Comparison of ENCODE assay signal across 1 cellular context in the genomic region with DNA sequence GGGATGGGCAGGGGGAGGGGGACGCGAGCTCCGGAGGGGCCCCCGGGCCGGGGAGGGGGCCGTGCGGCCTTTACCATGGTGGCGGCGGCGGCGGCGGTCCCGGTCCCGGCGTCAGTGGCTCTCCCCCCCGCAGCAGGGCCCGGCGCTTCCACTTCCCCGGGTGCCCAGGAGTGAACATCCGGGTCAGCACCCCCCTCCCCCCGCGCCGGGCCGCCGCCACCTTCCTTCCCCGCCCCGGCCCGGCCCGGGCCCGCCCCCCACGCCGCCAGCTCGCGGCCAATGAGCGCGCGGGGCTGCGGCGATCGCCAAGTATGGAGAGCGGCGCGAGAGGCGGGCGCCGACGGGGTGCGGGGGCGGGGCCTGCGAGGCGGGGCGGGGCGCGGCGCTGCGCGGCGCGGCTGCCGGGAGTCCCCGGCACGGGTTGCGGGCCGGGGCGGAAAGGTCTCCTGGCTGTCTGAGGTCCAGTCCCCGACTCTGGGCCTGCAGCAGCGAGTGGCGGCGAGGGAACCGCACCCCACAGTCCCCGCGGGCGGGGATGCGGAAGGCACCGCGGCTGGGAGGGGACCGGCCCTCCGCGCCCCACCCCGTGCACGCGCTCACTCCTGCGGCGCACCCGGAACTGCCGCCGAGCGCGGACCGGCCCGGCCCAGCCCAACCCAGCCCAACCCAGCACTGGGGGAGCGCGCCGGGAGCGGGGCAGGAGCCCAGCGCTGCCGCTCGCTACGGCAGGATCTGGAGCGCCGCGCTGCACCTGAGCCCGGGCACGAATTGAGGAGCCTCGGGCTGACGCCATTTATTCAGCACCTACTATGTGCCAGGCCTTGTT.
A peak's percentile ranks its signal among the peaks of the same experiment; 100 is the strongest.
TF ChIP-seq lines count a peak whose summit lies in the region.

A gene (minus strand): TSS at position 178 of the 826 bp plus-strand sequence. CDS start 101 bp downstream, at position 77.

TF ChIP-seq in HepG2, 621 proteins besides CTCF, POLR2A, EP300 and RAD21 (continued from another document and continues in another):
- TF ChIP-seq, protein P1, sequence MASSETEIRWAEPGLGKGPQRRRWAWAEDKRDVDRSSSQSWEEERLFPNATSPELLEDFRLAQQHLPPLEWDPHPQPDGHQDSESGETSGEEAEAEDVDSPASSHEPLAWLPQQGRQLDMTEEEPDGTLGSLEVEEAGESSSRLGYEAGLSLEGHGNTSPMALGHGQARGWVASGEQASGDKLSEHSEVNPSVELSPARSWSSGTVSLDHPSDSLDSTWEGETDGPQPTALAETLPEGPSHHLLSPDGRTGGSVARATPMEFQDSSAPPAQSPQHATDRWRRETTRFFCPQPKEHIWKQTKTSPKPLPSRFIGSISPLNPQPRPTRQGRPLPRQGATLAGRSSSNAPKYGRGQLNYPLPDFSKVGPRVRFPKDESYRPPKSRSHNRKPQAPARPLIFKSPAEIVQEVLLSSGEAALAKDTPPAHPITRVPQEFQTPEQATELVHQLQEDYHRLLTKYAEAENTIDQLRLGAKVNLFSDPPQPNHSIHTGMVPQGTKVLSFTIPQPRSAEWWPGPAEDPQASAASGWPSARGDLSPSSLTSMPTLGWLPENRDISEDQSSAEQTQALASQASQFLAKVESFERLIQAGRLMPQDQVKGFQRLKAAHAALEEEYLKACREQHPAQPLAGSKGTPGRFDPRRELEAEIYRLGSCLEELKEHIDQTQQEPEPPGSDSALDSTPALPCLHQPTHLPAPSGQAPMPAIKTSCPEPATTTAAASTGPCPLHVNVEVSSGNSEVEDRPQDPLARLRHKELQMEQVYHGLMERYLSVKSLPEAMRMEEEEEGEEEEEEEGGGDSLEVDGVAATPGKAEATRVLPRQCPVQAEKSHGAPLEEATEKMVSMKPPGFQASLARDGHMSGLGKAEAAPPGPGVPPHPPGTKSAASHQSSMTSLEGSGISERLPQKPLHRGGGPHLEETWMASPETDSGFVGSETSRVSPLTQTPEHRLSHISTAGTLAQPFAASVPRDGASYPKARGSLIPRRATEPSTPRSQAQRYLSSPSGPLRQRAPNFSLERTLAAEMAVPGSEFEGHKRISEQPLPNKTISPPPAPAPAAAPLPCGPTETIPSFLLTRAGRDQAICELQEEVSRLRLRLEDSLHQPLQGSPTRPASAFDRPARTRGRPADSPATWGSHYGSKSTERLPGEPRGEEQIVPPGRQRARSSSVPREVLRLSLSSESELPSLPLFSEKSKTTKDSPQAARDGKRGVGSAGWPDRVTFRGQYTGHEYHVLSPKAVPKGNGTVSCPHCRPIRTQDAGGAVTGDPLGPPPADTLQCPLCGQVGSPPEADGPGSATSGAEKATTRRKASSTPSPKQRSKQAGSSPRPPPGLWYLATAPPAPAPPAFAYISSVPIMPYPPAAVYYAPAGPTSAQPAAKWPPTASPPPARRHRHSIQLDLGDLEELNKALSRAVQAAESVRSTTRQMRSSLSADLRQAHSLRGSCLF (CRISPR knock-in tag; IDR thresholded peaks at IDR 0.05; ENCODE audit: borderline replicate concordance): no peak
- TF ChIP-seq MAF1 (CRISPR knock-in tag; IDR thresholded peaks at IDR 0.05; ENCODE audit: borderline replicate concordance): no peak
- no peak for TF ChIP-seq U2AF2 (IDR thresholded peaks at IDR 0.05; ENCODE audit: low read depth, low read length)
- TF ChIP-seq NRL (CRISPR knock-in tag; IDR thresholded peaks at IDR 0.05; ENCODE audit: borderline replicate concordance): no peak; the same call in 1 of the 2 replicates
- TF ChIP-seq MATR3 (CRISPR knock-in tag; IDR thresholded peaks at IDR 0.05): no peak
- TF ChIP-seq, protein P2, sequence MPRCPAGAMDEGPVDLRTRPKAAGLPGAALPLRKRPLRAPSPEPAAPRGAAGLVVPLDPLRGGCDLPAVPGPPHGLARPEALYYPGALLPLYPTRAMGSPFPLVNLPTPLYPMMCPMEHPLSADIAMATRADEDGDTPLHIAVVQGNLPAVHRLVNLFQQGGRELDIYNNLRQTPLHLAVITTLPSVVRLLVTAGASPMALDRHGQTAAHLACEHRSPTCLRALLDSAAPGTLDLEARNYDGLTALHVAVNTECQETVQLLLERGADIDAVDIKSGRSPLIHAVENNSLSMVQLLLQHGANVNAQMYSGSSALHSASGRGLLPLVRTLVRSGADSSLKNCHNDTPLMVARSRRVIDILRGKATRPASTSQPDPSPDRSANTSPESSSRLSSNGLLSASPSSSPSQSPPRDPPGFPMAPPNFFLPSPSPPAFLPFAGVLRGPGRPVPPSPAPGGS (CRISPR knock-in tag; IDR thresholded peaks at IDR 0.05): no peak
- no peak for TF ChIP-seq ZNF775 (CRISPR knock-in tag; IDR thresholded peaks at IDR 0.05; ENCODE audit: borderline replicate concordance)
- TF ChIP-seq, protein P3, sequence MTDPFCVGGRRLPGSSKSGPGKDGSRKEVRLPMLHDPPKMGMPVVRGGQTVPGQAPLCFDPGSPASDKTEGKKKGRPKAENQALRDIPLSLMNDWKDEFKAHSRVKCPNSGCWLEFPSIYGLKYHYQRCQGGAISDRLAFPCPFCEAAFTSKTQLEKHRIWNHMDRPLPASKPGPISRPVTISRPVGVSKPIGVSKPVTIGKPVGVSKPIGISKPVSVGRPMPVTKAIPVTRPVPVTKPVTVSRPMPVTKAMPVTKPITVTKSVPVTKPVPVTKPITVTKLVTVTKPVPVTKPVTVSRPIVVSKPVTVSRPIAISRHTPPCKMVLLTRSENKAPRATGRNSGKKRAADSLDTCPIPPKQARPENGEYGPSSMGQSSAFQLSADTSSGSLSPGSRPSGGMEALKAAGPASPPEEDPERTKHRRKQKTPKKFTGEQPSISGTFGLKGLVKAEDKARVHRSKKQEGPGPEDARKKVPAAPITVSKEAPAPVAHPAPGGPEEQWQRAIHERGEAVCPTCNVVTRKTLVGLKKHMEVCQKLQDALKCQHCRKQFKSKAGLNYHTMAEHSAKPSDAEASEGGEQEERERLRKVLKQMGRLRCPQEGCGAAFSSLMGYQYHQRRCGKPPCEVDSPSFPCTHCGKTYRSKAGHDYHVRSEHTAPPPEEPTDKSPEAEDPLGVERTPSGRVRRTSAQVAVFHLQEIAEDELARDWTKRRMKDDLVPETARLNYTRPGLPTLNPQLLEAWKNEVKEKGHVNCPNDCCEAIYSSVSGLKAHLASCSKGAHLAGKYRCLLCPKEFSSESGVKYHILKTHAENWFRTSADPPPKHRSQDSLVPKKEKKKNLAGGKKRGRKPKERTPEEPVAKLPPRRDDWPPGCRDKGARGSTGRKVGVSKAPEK (CRISPR knock-in tag; IDR thresholded peaks at IDR 0.05; ENCODE audit: borderline replicate concordance): no peak
- TF ChIP-seq, protein P4, sequence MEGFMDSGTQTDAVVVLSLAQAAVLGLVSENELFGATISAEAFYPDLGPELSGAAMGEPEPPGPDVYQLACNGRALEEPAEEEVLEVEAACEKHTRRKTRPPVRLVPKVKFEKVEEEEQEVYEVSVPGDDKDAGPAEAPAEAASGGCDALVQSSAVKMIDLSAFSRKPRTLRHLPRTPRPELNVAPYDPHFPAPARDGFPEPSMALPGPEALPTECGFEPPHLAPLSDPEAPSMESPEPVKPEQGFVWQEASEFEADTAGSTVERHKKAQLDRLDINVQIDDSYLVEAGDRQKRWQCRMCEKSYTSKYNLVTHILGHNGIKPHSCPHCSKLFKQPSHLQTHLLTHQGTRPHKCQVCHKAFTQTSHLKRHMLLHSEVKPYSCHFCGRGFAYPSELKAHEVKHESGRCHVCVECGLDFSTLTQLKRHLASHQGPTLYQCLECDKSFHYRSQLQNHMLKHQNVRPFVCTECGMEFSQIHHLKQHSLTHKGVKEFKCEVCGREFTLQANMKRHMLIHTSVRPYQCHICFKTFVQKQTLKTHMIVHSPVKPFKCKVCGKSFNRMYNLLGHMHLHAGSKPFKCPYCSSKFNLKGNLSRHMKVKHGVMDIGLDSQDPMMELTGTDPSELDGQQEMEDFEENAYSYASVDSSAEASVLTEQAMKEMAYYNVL (CRISPR knock-in tag; IDR thresholded peaks at IDR 0.05; ENCODE audit: borderline replicate concordance): no peak
- TF ChIP-seq, protein P5, sequence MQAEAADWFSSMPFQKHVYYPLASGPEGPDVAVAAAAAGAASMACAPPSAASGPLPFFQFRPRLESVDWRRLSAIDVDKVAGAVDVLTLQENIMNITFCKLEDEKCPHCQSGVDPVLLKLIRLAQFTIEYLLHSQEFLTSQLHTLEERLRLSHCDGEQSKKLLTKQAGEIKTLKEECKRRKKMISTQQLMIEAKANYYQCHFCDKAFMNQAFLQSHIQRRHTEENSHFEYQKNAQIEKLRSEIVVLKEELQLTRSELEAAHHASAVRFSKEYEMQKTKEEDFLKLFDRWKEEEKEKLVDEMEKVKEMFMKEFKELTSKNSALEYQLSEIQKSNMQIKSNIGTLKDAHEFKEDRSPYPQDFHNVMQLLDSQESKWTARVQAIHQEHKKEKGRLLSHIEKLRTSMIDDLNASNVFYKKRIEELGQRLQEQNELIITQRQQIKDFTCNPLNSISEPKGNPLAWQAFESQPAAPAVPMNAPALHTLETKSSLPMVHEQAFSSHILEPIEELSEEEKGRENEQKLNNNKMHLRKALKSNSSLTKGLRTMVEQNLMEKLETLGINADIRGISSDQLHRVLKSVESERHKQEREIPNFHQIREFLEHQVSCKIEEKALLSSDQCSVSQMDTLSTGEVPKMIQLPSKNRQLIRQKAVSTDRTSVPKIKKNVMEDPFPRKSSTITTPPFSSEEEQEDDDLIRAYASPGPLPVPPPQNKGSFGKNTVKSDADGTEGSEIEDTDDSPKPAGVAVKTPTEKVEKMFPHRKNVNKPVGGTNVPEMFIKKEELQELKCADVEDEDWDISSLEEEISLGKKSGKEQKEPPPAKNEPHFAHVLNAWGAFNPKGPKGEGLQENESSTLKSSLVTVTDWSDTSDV (CRISPR knock-in tag; IDR thresholded peaks at IDR 0.05): 0 out of 2 replicates have a peak, but pooled peaks have one; percentile 34
- peak; percentile 65; the same call in 1 of the 2 replicates for TF ChIP-seq ZNF564 (CRISPR knock-in tag; IDR thresholded peaks at IDR 0.05)
- no peak for TF ChIP-seq ZNF567 (CRISPR knock-in tag; IDR thresholded peaks at IDR 0.05; ENCODE audit: borderline replicate concordance)
- TF ChIP-seq ZNF431 (CRISPR knock-in tag; IDR thresholded peaks at IDR 0.05; ENCODE audit: borderline replicate concordance, low read depth): no peak
- TF ChIP-seq ZFP36L1 (CRISPR knock-in tag; IDR thresholded peaks at IDR 0.05): no peak
- TF ChIP-seq ZBTB3 (CRISPR knock-in tag; IDR thresholded peaks at IDR 0.05; ENCODE audit: borderline replicate concordance, low read depth): no peak
- TF ChIP-seq, protein P6, sequence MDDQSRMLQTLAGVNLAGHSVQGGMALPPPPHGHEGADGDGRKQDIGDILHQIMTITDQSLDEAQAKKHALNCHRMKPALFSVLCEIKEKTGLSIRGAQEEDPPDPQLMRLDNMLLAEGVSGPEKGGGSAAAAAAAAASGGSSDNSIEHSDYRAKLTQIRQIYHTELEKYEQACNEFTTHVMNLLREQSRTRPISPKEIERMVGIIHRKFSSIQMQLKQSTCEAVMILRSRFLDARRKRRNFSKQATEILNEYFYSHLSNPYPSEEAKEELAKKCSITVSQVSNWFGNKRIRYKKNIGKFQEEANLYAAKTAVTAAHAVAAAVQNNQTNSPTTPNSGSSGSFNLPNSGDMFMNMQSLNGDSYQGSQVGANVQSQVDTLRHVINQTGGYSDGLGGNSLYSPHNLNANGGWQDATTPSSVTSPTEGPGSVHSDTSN (CRISPR knock-in tag; IDR thresholded peaks at IDR 0.05; ENCODE audit: borderline replicate concordance): no peak
- TF ChIP-seq, protein P7, sequence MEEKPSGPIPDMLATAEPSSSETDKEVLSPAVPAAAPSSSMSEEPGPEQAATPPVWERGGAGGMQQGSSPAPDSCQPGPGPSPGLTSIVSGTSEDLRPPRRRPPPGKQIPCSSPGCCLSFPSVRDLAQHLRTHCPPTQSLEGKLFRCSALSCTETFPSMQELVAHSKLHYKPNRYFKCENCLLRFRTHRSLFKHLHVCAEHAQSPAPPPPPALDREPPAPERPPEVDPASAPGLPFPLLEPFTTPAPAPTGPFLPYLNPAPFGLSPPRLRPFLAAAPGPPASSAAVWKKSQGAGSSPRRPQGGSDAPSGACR (CRISPR knock-in tag; IDR thresholded peaks at IDR 0.05): no peak
- TF ChIP-seq, protein P8, sequence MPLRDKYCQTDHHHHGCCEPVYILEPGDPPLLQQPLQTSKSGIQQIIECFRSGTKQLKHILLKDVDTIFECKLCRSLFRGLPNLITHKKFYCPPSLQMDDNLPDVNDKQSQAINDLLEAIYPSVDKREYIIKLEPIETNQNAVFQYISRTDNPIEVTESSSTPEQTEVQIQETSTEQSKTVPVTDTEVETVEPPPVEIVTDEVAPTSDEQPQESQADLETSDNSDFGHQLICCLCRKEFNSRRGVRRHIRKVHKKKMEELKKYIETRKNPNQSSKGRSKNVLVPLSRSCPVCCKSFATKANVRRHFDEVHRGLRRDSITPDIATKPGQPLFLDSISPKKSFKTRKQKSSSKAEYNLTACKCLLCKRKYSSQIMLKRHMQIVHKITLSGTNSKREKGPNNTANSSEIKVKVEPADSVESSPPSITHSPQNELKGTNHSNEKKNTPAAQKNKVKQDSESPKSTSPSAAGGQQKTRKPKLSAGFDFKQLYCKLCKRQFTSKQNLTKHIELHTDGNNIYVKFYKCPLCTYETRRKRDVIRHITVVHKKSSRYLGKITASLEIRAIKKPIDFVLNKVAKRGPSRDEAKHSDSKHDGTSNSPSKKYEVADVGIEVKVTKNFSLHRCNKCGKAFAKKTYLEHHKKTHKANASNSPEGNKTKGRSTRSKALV (CRISPR knock-in tag; IDR thresholded peaks at IDR 0.05): no peak
- TF ChIP-seq ZNF510 (CRISPR knock-in tag; IDR thresholded peaks at IDR 0.05; ENCODE audit: low read depth): no peak
- TF ChIP-seq RCOR2 (CRISPR knock-in tag; IDR thresholded peaks at IDR 0.05): no peak
- TF ChIP-seq ZNF703 (CRISPR knock-in tag; IDR thresholded peaks at IDR 0.05; ENCODE audit: borderline replicate concordance): no peak
- no peak for TF ChIP-seq POGZ (CRISPR knock-in tag; IDR thresholded peaks at IDR 0.05)
- no peak for TF ChIP-seq ATF1 (CRISPR knock-in tag; IDR thresholded peaks at IDR 0.05)
- TF ChIP-seq ZMAT3 (CRISPR knock-in tag; conservative IDR thresholded peaks at IDR 0.05): peak; percentile 96
- peak; percentile 66 for TF ChIP-seq ZNF768 (CRISPR knock-in tag; IDR thresholded peaks at IDR 0.05)
- no peak; the same call in 1 of the 2 replicates for TF ChIP-seq SOX13 (IDR thresholded peaks at IDR 0.05)
- no peak for TF ChIP-seq SOX13 (CRISPR knock-in tag; conservative IDR thresholded peaks at IDR 0.05 in 1 of 2, IDR thresholded peaks at IDR 0.05 in 1 of 2)
- TF ChIP-seq, protein P9, sequence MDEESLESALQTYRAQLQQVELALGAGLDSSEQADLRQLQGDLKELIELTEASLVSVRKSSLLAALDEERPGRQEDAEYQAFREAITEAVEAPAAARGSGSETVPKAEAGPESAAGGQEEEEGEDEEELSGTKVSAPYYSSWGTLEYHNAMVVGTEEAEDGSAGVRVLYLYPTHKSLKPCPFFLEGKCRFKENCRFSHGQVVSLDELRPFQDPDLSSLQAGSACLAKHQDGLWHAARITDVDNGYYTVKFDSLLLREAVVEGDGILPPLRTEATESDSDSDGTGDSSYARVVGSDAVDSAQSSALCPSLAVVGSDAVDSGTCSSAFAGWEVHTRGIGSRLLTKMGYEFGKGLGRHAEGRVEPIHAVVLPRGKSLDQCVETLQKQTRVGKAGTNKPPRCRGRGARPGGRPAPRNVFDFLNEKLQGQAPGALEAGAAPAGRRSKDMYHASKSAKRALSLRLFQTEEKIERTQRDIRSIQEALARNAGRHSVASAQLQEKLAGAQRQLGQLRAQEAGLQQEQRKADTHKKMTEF (CRISPR knock-in tag; IDR thresholded peaks at IDR 0.05): peak; percentile 51; the same call in 1 of the 2 replicates
- no peak for TF ChIP-seq TBP (CRISPR knock-in tag; IDR thresholded peaks at IDR 0.05)
- TF ChIP-seq HNF4G (IDR thresholded peaks at IDR 0.05; ENCODE audit: borderline replicate concordance, low read depth, low read length): no peak
- TF ChIP-seq HNF4G (CRISPR knock-in tag; IDR thresholded peaks at IDR 0.05; ENCODE audit: borderline replicate concordance, low read depth): no peak
